ENCODE assay signal across 10 cellular contexts in the genomic region with DNA sequence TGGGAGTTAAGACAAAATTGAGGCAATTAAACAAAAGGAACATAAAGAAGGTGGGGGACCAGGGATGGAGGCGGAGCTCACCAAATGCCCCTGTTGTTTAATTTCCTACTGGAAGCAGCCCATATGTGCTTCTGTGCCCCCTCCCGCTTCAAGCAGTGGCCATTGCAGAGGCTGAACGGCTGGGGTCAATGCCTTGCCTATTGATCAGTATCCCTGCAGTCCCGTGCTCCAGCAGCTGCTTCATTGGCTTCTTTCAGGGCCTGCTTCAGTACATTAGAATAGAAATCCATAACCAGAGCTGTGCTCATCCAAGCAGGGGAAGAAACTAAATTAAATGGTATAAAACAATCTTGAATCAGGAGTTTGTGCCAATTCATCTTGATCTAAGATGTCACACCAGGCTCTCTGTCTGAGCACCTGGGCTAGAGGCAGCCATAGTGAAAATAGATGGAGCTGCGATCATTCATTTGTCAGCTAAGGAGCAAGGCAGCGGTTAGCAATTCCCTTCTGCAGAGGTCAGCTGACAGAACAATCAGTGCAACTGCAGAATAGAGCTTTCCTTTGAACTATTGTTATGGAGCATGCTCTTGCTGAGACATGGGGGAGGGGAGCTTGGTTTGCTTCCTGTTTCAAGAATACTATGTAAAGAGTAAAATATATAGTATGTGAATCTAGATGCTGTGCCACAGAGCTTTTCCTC.
DNase-seq lines count a peak whose midpoint lies in the region; ATAC-seq, FAIRE-seq and TF ChIP-seq lines count a peak whose summit lies in the region.
"Had no signal": no experiment of that assay in that cellular context is flagged by ENCODE, and none has a peak within 500 bp of the region (broad histone marks: within the 10 kb centered on the region; RNA-seq: fewer than 3 reads in every experiment).

No MANE protein-coding gene starts in this region.

- H3K36me3 ChIP-seq in HepG2 (replicated peaks in 1 of 2; ENCODE audit: control insufficient read depth in 1 of 2, insufficient read depth in 2 of 2, low read length in 2 of 2): no peaks in the 10 kb centered on the region
- H3K36me3 ChIP-seq: ovary had no signal

- intact Hi-C loops in HepG2 (cut with micrococcal nuclease; ENCODE audit: unreplicated experiment): no loop called here

- in situ Hi-C loops in HepG2 (cut with HindIII; ENCODE audit: extremely low pct_ligation_motif_present, low pct_unique_long_range_greater_than_20kb): no loop called here

- H2AFZ ChIP-seq in HepG2 (ENCODE audit: low read length): no peak overlapping the region

- H3K4me3 ChIP-seq in HepG2 (replicated peaks in 1 of 3; ENCODE audit: insufficient read depth in 1 of 3, low read depth in 2 of 3, low read length in 3 of 3): no peak overlapping the region
- H3K4me3 ChIP-seq: ovary had no signal

- no peaks in the 10 kb centered on the region for H3K27me3 ChIP-seq in HepG2 (ENCODE audit: control insufficient read depth in 1 of 2, insufficient read depth in 2 of 2, low read length in 2 of 2)
- H3K27me3 ChIP-seq: ovary had no signal

- CTCF ChIA-PET in HepG2 (lab: Yijun Ruan, JAX; ENCODE audit: low intra/inter-chr PET ratio, low total read pairs): no interaction called here

- POLR2A ChIA-PET in HepG2 (lab: Yijun Ruan, JAX): no interaction called here

- BruUV-seq in HepG2 (replicated peaks; lab: Mats Ljungman, UMichigan): no TSS peak

- no peak for TF ChIP-seq CTCF in HepG2 (CRISPR knock-in tag; IDR thresholded peaks at IDR 0.05)

- 85% methylated on average over 4 of the region's 6 CpGs for WGBS in HepG2 (ENCODE audit: low lambda C conversion rate)

- H3K4me1 ChIP-seq in HepG2 (ENCODE audit: insufficient read depth, low read length): no peaks in the 10 kb centered on the region

- TF ChIP-seq EP300 in HepG2 (IDR thresholded peaks at IDR 0.05; ENCODE audit: low read depth in 2 of 2, low read length in 2 of 2) (no peak), HepG2 (CRISPR knock-in tag; IDR thresholded peaks at IDR 0.05; ENCODE audit: borderline replicate concordance) (no peak)

- H3K9me3 ChIP-seq in HepG2 (ENCODE audit: low read length): no peaks in the 10 kb centered on the region
- H3K9me3 ChIP-seq: ovary had no signal

- H3K9ac ChIP-seq in HepG2 (ENCODE audit: insufficient read depth, low read depth, low read length): no peak overlapping the region

- no peak overlapping the region for H3K27ac ChIP-seq in HepG2 (ENCODE audit: extremely low read length, insufficient read depth, low read length)
- H3K27ac ChIP-seq: ovary had no signal

- DNase-seq in C1 segment of cervical spinal cord (lab: John Stamatoyannopoulos, UW) (peak in 11 of 14 donors; percentile 13 to 56 (median 33)), NCI-H1417 (lab: John Stamatoyannopoulos, UW) (peak; percentile 6 to 96 (median 77)), astrocyte of the hippocampus (ENCODE audit: low read depth, low spot score) (peak; percentile 13), HepG2 (ENCODE audit: low spot score) (peak; percentile 28), HCEC 1CT (no peak), SIG-M5 (lab: John Stamatoyannopoulos, UW) (no peak)
- DNase-seq: NCI-H524 treated with DMSO at 0.1 percent for 48 hours, ovary had no signal

- TF ChIP-seq RAD21 in HepG2 (CRISPR knock-in tag; IDR thresholded peaks at IDR 0.05): no peak

- ATAC-seq in HepG2 (no peak), HG03520 (IDR thresholded peaks at IDR 0.05; ENCODE audit: unreplicated experiment) (no peak), GM18517 (IDR thresholded peaks at IDR 0.05; ENCODE audit: unreplicated experiment) (no peak)

- no peaks in the 10 kb centered on the region for H3K79me2 ChIP-seq in HepG2 (ENCODE audit: insufficient read depth, low read length)

- no peak overlapping the region for H3K4me2 ChIP-seq in HepG2 (ENCODE audit: low read depth, low read length)

- FAIRE-seq in HepG2 (lab: Jason Lieb, UNC): no peak

- H4K20me1 ChIP-seq in HepG2 (ENCODE audit: insufficient read depth, low read length): no peaks in the 10 kb centered on the region

- no peak for TF ChIP-seq POLR2A in HepG2 (IDR thresholded peaks at IDR 0.05; ENCODE audit: insufficient read depth in 1 of 2, low read depth in 2 of 2, low read length in 2 of 2)

TF ChIP-seq in HepG2, 621 proteins besides CTCF, POLR2A, EP300 and RAD21:
- TF ChIP-seq SOX5 (CRISPR knock-in tag; IDR thresholded peaks at IDR 0.05; ENCODE audit: borderline replicate concordance) (peak; percentile 39; the same call in 1 of the 2 replicates), SOX13 (IDR thresholded peaks at IDR 0.05) (no peak), SOX13 (CRISPR knock-in tag; conservative IDR thresholded peaks at IDR 0.05 in 1 of 2, IDR thresholded peaks at IDR 0.05 in 1 of 2) (peak in 1 of 2 experiments; percentile 56; a peak in 1 of 4 replicates)
- TF ChIP-seq, protein P1, sequence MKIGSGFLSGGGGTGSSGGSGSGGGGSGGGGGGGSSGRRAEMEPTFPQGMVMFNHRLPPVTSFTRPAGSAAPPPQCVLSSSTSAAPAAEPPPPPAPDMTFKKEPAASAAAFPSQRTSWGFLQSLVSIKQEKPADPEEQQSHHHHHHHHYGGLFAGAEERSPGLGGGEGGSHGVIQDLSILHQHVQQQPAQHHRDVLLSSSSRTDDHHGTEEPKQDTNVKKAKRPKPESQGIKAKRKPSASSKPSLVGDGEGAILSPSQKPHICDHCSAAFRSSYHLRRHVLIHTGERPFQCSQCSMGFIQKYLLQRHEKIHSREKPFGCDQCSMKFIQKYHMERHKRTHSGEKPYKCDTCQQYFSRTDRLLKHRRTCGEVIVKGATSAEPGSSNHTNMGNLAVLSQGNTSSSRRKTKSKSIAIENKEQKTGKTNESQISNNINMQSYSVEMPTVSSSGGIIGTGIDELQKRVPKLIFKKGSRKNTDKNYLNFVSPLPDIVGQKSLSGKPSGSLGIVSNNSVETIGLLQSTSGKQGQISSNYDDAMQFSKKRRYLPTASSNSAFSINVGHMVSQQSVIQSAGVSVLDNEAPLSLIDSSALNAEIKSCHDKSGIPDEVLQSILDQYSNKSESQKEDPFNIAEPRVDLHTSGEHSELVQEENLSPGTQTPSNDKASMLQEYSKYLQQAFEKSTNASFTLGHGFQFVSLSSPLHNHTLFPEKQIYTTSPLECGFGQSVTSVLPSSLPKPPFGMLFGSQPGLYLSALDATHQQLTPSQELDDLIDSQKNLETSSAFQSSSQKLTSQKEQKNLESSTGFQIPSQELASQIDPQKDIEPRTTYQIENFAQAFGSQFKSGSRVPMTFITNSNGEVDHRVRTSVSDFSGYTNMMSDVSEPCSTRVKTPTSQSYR (CRISPR knock-in tag; IDR thresholded peaks at IDR 0.05; ENCODE audit: borderline replicate concordance): peak; percentile 48; the same call in 1 of the 2 replicates
- TF ChIP-seq, protein P2, sequence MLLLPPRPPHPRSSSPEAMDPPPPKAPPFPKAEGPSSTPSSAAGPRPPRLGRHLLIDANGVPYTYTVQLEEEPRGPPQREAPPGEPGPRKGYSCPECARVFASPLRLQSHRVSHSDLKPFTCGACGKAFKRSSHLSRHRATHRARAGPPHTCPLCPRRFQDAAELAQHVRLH (CRISPR knock-in tag; IDR thresholded peaks at IDR 0.05; ENCODE audit: borderline replicate concordance, low read depth): no peak
TF ChIP-seq in HepG2: peak in this region for 3.

Comparison
In these comparisons a context has a peak if more than half of its experiments do, and no peak if none do; other contexts are left out.
1. DNase-seq: peak in C1 segment of cervical spinal cord (11 of 14), NCI-H1417 (3 of 3), astrocyte of the hippocampus (single experiment) and HepG2 (single experiment); none in HCEC 1CT (single experiment) and SIG-M5 (single experiment).